In genomic region chr10:122132331-122132755, GRCh38 we compare ENCODE assay signal across 1 cellular context.
TF ChIP-seq lines count a peak whose summit lies in the region.

No MANE protein-coding gene starts in this region.

TF ChIP-seq in GM23338, 12 proteins besides CTCF, POLR2A, EP300 and RAD21 (continued from another document):
- TF ChIP-seq, protein P1, sequence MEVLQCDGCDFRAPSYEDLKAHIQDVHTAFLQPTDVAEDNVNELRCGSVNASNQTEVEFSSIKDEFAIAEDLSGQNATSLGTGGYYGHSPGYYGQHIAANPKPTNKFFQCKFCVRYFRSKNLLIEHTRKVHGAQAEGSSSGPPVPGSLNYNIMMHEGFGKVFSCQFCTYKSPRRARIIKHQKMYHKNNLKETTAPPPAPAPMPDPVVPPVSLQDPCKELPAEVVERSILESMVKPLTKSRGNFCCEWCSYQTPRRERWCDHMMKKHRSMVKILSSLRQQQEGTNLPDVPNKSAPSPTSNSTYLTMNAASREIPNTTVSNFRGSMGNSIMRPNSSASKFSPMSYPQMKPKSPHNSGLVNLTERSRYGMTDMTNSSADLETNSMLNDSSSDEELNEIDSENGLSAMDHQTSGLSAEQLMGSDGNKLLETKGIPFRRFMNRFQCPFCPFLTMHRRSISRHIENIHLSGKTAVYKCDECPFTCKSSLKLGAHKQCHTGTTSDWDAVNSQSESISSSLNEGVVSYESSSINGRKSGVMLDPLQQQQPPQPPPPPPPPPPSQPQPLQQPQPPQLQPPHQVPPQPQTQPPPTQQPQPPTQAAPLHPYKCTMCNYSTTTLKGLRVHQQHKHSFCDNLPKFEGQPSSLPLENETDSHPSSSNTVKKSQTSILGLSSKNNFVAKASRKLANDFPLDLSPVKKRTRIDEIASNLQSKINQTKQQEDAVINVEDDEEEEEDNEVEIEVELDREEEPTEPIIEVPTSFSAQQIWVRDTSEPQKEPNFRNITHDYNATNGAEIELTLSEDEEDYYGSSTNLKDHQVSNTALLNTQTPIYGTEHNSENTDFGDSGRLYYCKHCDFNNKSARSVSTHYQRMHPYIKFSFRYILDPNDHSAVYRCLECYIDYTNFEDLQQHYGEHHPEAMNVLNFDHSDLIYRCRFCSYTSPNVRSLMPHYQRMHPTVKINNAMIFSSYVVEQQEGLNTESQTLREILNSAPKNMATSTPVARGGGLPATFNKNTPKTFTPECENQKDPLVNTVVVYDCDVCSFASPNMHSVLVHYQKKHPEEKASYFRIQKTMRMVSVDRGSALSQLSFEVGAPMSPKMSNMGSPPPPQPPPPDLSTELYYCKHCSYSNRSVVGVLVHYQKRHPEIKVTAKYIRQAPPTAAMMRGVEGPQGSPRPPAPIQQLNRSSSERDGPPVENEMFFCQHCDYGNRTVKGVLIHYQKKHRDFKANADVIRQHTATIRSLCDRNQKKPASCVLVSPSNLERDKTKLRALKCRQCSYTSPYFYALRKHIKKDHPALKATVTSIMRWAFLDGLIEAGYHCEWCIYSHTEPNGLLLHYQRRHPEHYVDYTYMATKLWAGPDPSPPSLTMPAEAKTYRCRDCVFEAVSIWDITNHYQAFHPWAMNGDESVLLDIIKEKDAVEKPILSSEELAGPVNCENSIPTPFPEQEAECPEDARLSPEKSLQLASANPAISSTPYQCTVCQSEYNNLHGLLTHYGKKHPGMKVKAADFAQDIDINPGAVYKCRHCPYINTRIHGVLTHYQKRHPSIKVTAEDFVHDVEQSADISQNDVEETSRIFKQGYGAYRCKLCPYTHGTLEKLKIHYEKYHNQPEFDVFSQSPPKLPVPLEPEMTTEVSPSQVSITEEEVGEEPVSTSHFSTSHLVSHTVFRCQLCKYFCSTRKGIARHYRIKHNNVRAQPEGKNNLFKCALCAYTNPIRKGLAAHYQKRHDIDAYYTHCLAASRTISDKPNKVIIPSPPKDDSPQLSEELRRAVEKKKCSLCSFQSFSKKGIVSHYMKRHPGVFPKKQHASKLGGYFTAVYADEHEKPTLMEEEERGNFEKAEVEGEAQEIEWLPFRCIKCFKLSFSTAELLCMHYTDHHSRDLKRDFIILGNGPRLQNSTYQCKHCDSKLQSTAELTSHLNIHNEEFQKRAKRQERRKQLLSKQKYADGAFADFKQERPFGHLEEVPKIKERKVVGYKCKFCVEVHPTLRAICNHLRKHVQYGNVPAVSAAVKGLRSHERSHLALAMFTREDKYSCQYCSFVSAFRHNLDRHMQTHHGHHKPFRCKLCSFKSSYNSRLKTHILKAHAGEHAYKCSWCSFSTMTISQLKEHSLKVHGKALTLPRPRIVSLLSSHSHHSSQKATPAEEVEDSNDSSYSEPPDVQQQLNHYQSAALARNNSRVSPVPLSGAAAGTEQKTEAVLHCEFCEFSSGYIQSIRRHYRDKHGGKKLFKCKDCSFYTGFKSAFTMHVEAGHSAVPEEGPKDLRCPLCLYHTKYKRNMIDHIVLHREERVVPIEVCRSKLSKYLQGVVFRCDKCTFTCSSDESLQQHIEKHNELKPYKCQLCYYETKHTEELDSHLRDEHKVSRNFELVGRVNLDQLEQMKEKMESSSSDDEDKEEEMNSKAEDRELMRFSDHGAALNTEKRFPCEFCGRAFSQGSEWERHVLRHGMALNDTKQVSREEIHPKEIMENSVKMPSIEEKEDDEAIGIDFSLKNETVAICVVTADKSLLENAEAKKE (CRISPR knock-in tag; IDR thresholded peaks at IDR 0.05): no peak
- no peak for TF ChIP-seq ZNF114 (CRISPR knock-in tag; IDR thresholded peaks at IDR 0.05)
TF ChIP-seq in GM23338: peak in this region for 0.
